ENCODE assay signal across 25 cellular contexts in the genomic region with DNA sequence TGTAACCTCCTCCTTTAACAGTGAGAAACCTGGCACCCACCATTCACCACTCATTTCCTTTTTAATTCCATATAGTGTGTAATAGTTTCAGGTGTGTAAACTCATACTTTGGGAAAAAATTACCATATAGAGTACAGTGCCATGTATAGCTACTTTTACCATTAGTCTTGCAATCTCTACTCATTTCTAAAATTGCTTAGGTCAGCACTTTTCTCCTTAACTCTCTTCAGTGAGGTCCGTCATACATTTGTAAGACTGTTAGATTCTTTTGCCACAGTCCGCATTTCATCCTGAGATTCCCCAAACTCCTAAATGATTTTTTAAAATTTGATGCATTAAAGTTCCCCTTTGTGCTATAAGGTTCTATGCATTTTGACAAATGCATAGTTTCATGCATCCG.
"Had no signal": no experiment of that assay in that cellular context is flagged by ENCODE, and none has a peak within 500 bp of the region (broad histone marks: within the 10 kb centered on the region; RNA-seq: fewer than 3 reads in every experiment).

No MANE protein-coding gene starts in this region.

- ATAC-seq: effector memory CD8-positive, alpha-beta T cell; esophagus mucosa; gastrocnemius medialis; heart right ventricle; left cardiac atrium; left lung; left ventricle myocardium superior; lower lobe of right lung; mucosa of descending colon; naive thymus-derived CD8-positive, alpha-beta T cell had no signal

- H3K36me3 ChIP-seq: esophagus squamous epithelium, gastrocnemius medialis, heart right ventricle, left lung, lower lobe of right lung had no signal

- DNase-seq: cortex of kidney; effector CD8-positive, alpha-beta T cell; effector memory CD8-positive, alpha-beta T cell; endodermal cell; esophagus squamous epithelium; foreskin fibroblast; foreskin melanocyte; gastrocnemius medialis; glutamatergic neuron; head of caudate nucleus; heart right ventricle; hippocampal formation; left cardiac atrium; left lung; left ventricle myocardium superior; lower lobe of right lung; mesenchymal stem cell; mucosa of descending colon; naive B cell; naive thymus-derived CD8-positive, alpha-beta T cell had no signal

- H3K27me3 ChIP-seq: esophagus squamous epithelium, gastrocnemius medialis, heart right ventricle, left lung had no signal

- H3K27ac ChIP-seq: epithelial cell of prostate, esophagus squamous epithelium, gastrocnemius medialis, heart right ventricle, left lung, lower lobe of right lung had no signal

- H3K9me3 ChIP-seq: gastrocnemius medialis had no signal

- H3K4me1 ChIP-seq: gastrocnemius medialis, left lung, lower lobe of right lung had no signal

- H3K4me3 ChIP-seq: esophagus squamous epithelium, gastrocnemius medialis, heart right ventricle, left lung, lower lobe of right lung, mucosa of descending colon had no signal

- FAIRE-seq: endometrium, islet of Langerhans, keratinocyte had no signal
